ENCODE assay signal across 15 cellular contexts in the genomic region with DNA sequence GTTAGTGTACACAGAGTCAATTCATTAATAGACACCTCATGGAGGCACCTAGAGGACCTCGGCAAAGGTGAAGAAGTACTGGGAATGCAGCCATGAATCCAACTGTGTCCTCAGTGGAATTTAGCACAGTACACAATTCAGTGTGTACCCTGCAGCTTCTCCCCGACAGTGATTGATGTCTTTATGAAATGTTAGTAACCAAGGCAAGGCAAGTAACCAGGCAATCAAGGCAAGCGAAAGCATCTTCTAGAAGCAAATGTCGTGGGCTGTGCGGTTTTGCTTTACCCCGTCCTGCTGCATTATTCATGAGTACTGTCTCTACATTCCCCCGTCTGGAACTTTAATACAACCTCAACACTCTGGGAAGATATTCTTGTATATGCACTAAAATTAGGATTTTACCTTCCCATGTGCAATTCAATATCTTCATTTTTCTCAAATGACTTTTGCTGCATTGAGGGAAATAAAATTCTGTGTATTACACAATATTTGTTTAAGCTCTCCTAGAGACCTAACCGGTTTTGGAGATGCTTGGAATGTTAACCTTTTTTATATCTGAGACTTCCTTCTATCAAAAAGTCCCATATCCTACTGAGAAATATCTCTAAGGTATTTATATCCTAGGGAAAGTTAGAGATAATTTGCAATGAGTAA. TPM values are rescaled to one million over a fixed set of nuclear protein-coding genes. Genes with fewer than 3 reads are reported as not detected.
DNase-seq lines count a peak whose midpoint lies in the region; FAIRE-seq and TF ChIP-seq lines count a peak whose summit lies in the region.
"Had no signal": no experiment of that assay in that cellular context is flagged by ENCODE, and none has a peak within 500 bp of the region (broad histone marks: within the 10 kb centered on the region; RNA-seq: fewer than 3 reads in every experiment).

No MANE protein-coding gene starts in this region.

- H3K79me2 ChIP-seq in endothelial cell of umbilical vein (ENCODE audit: control insufficient read depth, insufficient read depth, low read length) (no peaks in the 10 kb centered on the region), neural cell (replicated peaks; ENCODE audit: insufficient read depth, low read length) (no peaks in the 10 kb centered on the region)

- H3K27ac ChIP-seq in endothelial cell of umbilical vein (ENCODE audit: insufficient read depth, low read depth, low read length) (no peak overlapping the region), neural cell (ENCODE audit: low read length) (no peak overlapping the region), kidney (ENCODE audit: low read depth in 2 of 2, low read length in 2 of 2) (no peak overlapping the region)
- H3K27ac ChIP-seq: BLaER1, transverse colon had no signal

- dilution Hi-C loops in endothelial cell of umbilical vein (cut with MboI; ENCODE audit: extremely low pct_ligation_motif_present, low sequenced_read_pairs), result no loop called here

- H3K9me3 ChIP-seq in endothelial cell of umbilical vein (replicated peaks; ENCODE audit: control insufficient read depth, insufficient read depth, low read length), result no peaks in the 10 kb centered on the region
- H3K9me3 ChIP-seq in neural cell (ENCODE audit: low read length), result peaks cover 9% of the 10 kb centered on the region
- H3K9me3 ChIP-seq in kidney (ENCODE audit: control insufficient read depth in 1 of 2, low read length in 2 of 2), result no peaks in the 10 kb centered on the region
- H3K9me3 ChIP-seq: BLaER1, transverse colon had no signal

- no TSS peak for BruUV-seq in endothelial cell of umbilical vein (replicated peaks; lab: Mats Ljungman, UMichigan)

- TF ChIP-seq EP300 in neural cell (conservative IDR thresholded peaks at IDR 0.05; ENCODE audit: poor library complexity, severe bottlenecking), result peak; percentile 77

- TF ChIP-seq CTCF in endothelial cell of umbilical vein (IDR thresholded peaks at IDR 0.05; ENCODE audit: extremely low read depth in 1 of 2, insufficient read depth in 1 of 2, low read depth in 1 of 2, low read length in 2 of 2), result no peak
- no peak for TF ChIP-seq CTCF in neural cell (IDR thresholded peaks at IDR 0.05; ENCODE audit: poor library complexity, severe bottlenecking)
- no peak for TF ChIP-seq CTCF in kidney (IDR thresholded peaks at IDR 0.05; ENCODE audit: borderline replicate concordance, extremely low read depth, insufficient read depth)

- H3K4me3 Mint-ChIP-seq in activated naive CD4-positive, alpha-beta T cell treated with anti-CD3 and anti-CD28 coated beads, Interleukin-2, amount 10 ng/mL, durations not matched to agents 7 days and 5 days, result no peak overlapping the region

- intact Hi-C loops in endothelial cell of umbilical vein (cut with micrococcal nuclease), result no loop called here
- intact Hi-C loops in kidney (cut with DNase I), result no loop called here

- H3K9me2 ChIP-seq in neural cell (ENCODE audit: insufficient read depth, low read length), result no peaks in the 10 kb centered on the region

- POLR2A ChIA-PET in endothelial cell of umbilical vein (lab: Charles Lee), result no interaction called here

- no peak overlapping the region for H3K4me2 ChIP-seq in endothelial cell of umbilical vein (ENCODE audit: insufficient read depth, low read length)
- no peak overlapping the region for H3K4me2 ChIP-seq in neural cell (ENCODE audit: low read length)
- H3K4me2 ChIP-seq: BLaER1 had no signal

- no peaks in the 10 kb centered on the region for H4K20me1 ChIP-seq in endothelial cell of umbilical vein (replicated peaks; ENCODE audit: control insufficient read depth, extremely low read depth, insufficient read depth, low read length)
- no peaks in the 10 kb centered on the region for H4K20me1 ChIP-seq in neural cell (ENCODE audit: insufficient read depth)
- H4K20me1 ChIP-seq: BLaER1 had no signal

- peaks cover 4% of the 10 kb centered on the region for H3K27me3 Mint-ChIP-seq in activated naive CD4-positive, alpha-beta T cell treated with anti-CD3 and anti-CD28 coated beads, Interleukin-2, amount 10 ng/mL, durations not matched to agents 7 days and 5 days

- DNase-seq in COR-L47 (lab: John Stamatoyannopoulos, UW), result peak; percentile 0
- DNase-seq in NCI-H69 (lab: John Stamatoyannopoulos, UW), result peak; percentile 5
- no peak for DNase-seq in endothelial cell of umbilical vein (ENCODE audit: low read depth, low spot score)
- no peak for DNase-seq in activated naive CD4-positive, alpha-beta T cell treated with anti-CD3 and anti-CD28 coated beads, Interleukin-2, amount 10 ng/mL, durations not matched to agents 7 days and 5 days
- DNase-seq in kidney, result no peak
- DNase-seq in EL, result no peak
- DNase-seq in Kasumi-1 (lab: John Stamatoyannopoulos, UW), result no peak
- DNase-seq: activated CD4-positive, alpha-beta T cell treated with anti-CD3 and anti-CD28 coated beads for 48 hours; dermis blood vessel endothelial cell; NCI-H1092; NCI-H510A treated with DMSO at 0.1 percent for 48 hours; stimulated activated CD4-positive, alpha-beta T cell treated with anti-CD3 and anti-CD28 coated beads, Interleukin-4, amount 100 ng/mL, for 1 hour; transverse colon had no signal

- no peak overlapping the region for H3K4me3 ChIP-seq in endothelial cell of umbilical vein (replicated peaks in 1 of 3; ENCODE audit: insufficient read depth in 1 of 3, low read depth in 1 of 3, low read length in 3 of 3)
- no peak overlapping the region for H3K4me3 ChIP-seq in neural cell (ENCODE audit: low read length)
- H3K4me3 ChIP-seq in kidney (ENCODE audit: low read length in 2 of 2), result no peak overlapping the region
- H3K4me3 ChIP-seq: BLaER1, transverse colon had no signal

- peaks cover 13% of the 10 kb centered on the region for H3K4me1 Mint-ChIP-seq in activated naive CD4-positive, alpha-beta T cell treated with anti-CD3 and anti-CD28 coated beads, Interleukin-2, amount 10 ng/mL, durations not matched to agents 7 days and 5 days

- H3K9me3 Mint-ChIP-seq in activated naive CD4-positive, alpha-beta T cell treated with anti-CD3 and anti-CD28 coated beads, Interleukin-2, amount 10 ng/mL, durations not matched to agents 7 days and 5 days, result no peaks in the 10 kb centered on the region

- H3K36me3 Mint-ChIP-seq in activated naive CD4-positive, alpha-beta T cell treated with anti-CD3 and anti-CD28 coated beads, Interleukin-2, amount 10 ng/mL, durations not matched to agents 7 days and 5 days, result no peaks in the 10 kb centered on the region

- TF ChIP-seq POLR2A in endothelial cell of umbilical vein (IDR thresholded peaks at IDR 0.05; ENCODE audit: low read depth, low read length), result no peak

- H2AFZ ChIP-seq in endothelial cell of umbilical vein (ENCODE audit: low read depth, low read length), result no peak overlapping the region
- no peak overlapping the region for H2AFZ ChIP-seq in neural cell (ENCODE audit: low read depth, low read length)

- H3K9me1 ChIP-seq in endothelial cell of umbilical vein (replicated peaks; ENCODE audit: control insufficient read depth, extremely low read depth, insufficient read depth, low read length), result no peaks in the 10 kb centered on the region

- CTCF ChIA-PET in endothelial cell of umbilical vein (lab: Charles Lee), result no interaction called here
- CTCF ChIA-PET in activated naive CD4-positive, alpha-beta T cell treated with anti-CD3 and anti-CD28 coated beads, Interleukin-2, amount 10 ng/mL, durations not matched to agents 7 days and 5 days (lab: Charles Lee), result no interaction called here

- no peaks in the 10 kb centered on the region for H3K36me3 ChIP-seq in endothelial cell of umbilical vein (ENCODE audit: control insufficient read depth in 2 of 2, extremely low read depth in 1 of 2, insufficient read depth in 2 of 2, low read length in 2 of 2)
- H3K36me3 ChIP-seq in neural cell (ENCODE audit: insufficient read depth, low read length), result no peaks in the 10 kb centered on the region
- no peaks in the 10 kb centered on the region for H3K36me3 ChIP-seq in kidney (ENCODE audit: control insufficient read depth in 1 of 2, insufficient read depth in 2 of 2, low read length in 2 of 2)
- H3K36me3 ChIP-seq: BLaER1, transverse colon had no signal

- TF ChIP-seq RAD21 in neural cell (conservative IDR thresholded peaks at IDR 0.05), result no peak

- H3K9ac ChIP-seq in endothelial cell of umbilical vein (replicated peaks; ENCODE audit: extremely low read depth, insufficient read depth, low read length), result no peak overlapping the region
- H3K9ac ChIP-seq in neural cell (ENCODE audit: low read length), result no peak overlapping the region
- H3K9ac ChIP-seq in kidney (ENCODE audit: low read length in 2 of 2), result no peak overlapping the region
- H3K9ac ChIP-seq: BLaER1 had no signal

- H3F3A ChIP-seq in neural cell (ENCODE audit: insufficient read depth, low read length, poor library complexity, severe bottlenecking), result no peaks in the 10 kb centered on the region

- H3K27me3 ChIP-seq in endothelial cell of umbilical vein (ENCODE audit: control insufficient read depth in 2 of 2, insufficient read depth in 2 of 2, low read length in 2 of 2), result no peaks in the 10 kb centered on the region
- H3K27me3 ChIP-seq in neural cell (ENCODE audit: insufficient read depth, low read depth, low read length), result no peaks in the 10 kb centered on the region
- H3K27me3 ChIP-seq: BLaER1, transverse colon had no signal

- FAIRE-seq in endothelial cell of umbilical vein (lab: Jason Lieb, UNC) (peak; percentile 21), kidney (lab: Jason Lieb, UNC) (no peak)

- no peak overlapping the region for H3K27ac Mint-ChIP-seq in activated naive CD4-positive, alpha-beta T cell treated with anti-CD3 and anti-CD28 coated beads, Interleukin-2, amount 10 ng/mL, durations not matched to agents 7 days and 5 days

- H3K4me1 ChIP-seq in endothelial cell of umbilical vein (ENCODE audit: control insufficient read depth, extremely low read depth, insufficient read depth, low read length) (peaks cover 11% of the 10 kb centered on the region), kidney (ENCODE audit: control insufficient read depth in 1 of 2, insufficient read depth in 1 of 2, low read depth in 1 of 2, low read length in 2 of 2) (peaks cover 0 to 3% of the 10 kb centered on the region in 2 donors)
- H3K4me1 ChIP-seq: BLaER1 had no signal

TF ChIP-seq in endothelial cell of umbilical vein, 7 proteins besides CTCF, POLR2A, EP300 and RAD21 (continues in another document):
- no peak for TF ChIP-seq GATA2 (IDR thresholded peaks at IDR 0.05; ENCODE audit: insufficient read depth, insufficient read length, low read depth, low read length)

RNA-seq across cellular contexts. Expression of a gene that starts 52.1 kb away (rescaled TPM):
- total RNA-seq in endothelial cell of umbilical vein (6.5 and 9.8 TPM in 2 replicates), kidney (0.60 TPM)
- polyA plus RNA-seq in endothelial cell of umbilical vein (8.8 and 10.1 TPM in 2 replicates), neural cell (0.78 TPM in 1 of 2 replicates, not detected in the other), kidney (ENCODE audit: insufficient read depth, low read depth, low replicate concordance) (not detected)
- polyA plus RNA-seq in endothelial cell of umbilical vein (2011; cell fraction: cytosol; rRNA removed), result 5.8 and 6.7 TPM in 2 replicates
- 3.5 and 3.9 TPM in 2 replicates for polyA plus RNA-seq in endothelial cell of umbilical vein (2011; cell fraction: nucleus; rRNA removed)
- polyA plus RNA-seq in endothelial cell of umbilical vein (2012), result 6.9 and 10.7 TPM in 2 replicates
- polyA minus RNA-seq in endothelial cell of umbilical vein (6.2 and 7.1 TPM in 2 replicates), neural cell (0.49 TPM in 1 of 2 replicates, not detected in the other)
- 0.51 TPM for polyA minus RNA-seq in endothelial cell of umbilical vein (2011; cell fraction: cytosol; rRNA and poly(A)+ RNA removed)
- 3.9 and 4.3 TPM in 2 replicates for polyA minus RNA-seq in endothelial cell of umbilical vein (2011; cell fraction: nucleus; rRNA and poly(A)+ RNA removed)

Comparison
In these comparisons a context has a peak if more than half of its experiments do, and no peak if none do; other contexts are left out.
1. DNase-seq: peak in COR-L47 (single experiment) and NCI-H69 (single experiment); none in endothelial cell of umbilical vein (single experiment), activated naive CD4-positive, alpha-beta T cell treated with anti-CD3 and anti-CD28 coated beads, Interleukin-2, amount 10 ng/mL, durations not matched to agents 7 days and 5 days (single experiment), kidney (single experiment), EL (single experiment) and Kasumi-1 (0 of 2).